ENCODE assay signal across 8 cellular contexts in genomic region chrX:49230500-49231232, GRCh38. TPM values are rescaled to one million over a fixed set of nuclear protein-coding genes. Genes with fewer than 3 reads are reported as not detected.
A peak's percentile ranks its signal among the peaks of the same experiment; 100 is the strongest.
DNase-seq lines count a peak whose midpoint lies in the region; ATAC-seq and TF ChIP-seq lines count a peak whose summit lies in the region.

No MANE protein-coding gene starts in this region.

- H3K36me3 Mint-ChIP-seq in activated CD4-positive, alpha-beta memory T cell treated with anti-CD3 and anti-CD28 coated beads, Interleukin-2, amount 10 ng/mL, durations not matched to agents 7 days and 5 days (ENCODE audit: low read depth), result no peaks in the 10 kb centered on the region
- H3K36me3 Mint-ChIP-seq in endothelial cell (ENCODE audit: low read depth, unreplicated experiment), result no peaks in the 10 kb centered on the region
- no peaks in the 10 kb centered on the region for H3K36me3 Mint-ChIP-seq in natural killer cell treated with Interleukin-12 subunit alpha and Interleukin-12 subunit beta and Interleukin-15 and Interleukin-18, amount 100 ng/mL, for 72 hours
- no peaks in the 10 kb centered on the region for H3K36me3 Mint-ChIP-seq in stimulated activated naive CD8-positive, alpha-beta T cell treated with anti-CD3 and anti-CD28 coated beads, Interleukin-15, Interleukin-2, amounts not matched to agents 100 ng/mL and 50 ng/mL, for 24 hours (ENCODE audit: low read depth)

- CTCF ChIA-PET in BJ (lab: Yijun Ruan, JAX), result no interaction called here
- CTCF ChIA-PET in activated CD4-positive, alpha-beta memory T cell treated with anti-CD3 and anti-CD28 coated beads, Interleukin-2, amount 10 ng/mL, durations not matched to agents 7 days and 5 days (lab: Charles Lee), result interaction anchor here (1.7 kb wide), 1 partner anchor 38 kb away, joined by 5 read pairs; no protein-coding TSS in a partner anchor

- H3K4me1 ChIP-seq in Loucy (ENCODE audit: insufficient read depth, low read length, poor library complexity, severe bottlenecking), result no peaks in the 10 kb centered on the region

- H4K20me1 ChIP-seq in Loucy (ENCODE audit: insufficient read depth, low read length, poor library complexity, severe bottlenecking), result no peaks in the 10 kb centered on the region

- TF ChIP-seq CTCF in BJ (IDR thresholded peaks at IDR 0.05; ENCODE audit: insufficient read depth, low read depth, low read length) (peak; percentile 20), Loucy (conservative IDR thresholded peaks at IDR 0.05; ENCODE audit: low read length) (peak; percentile 33), endothelial cell (IDR thresholded peaks at IDR 0.05; ENCODE audit: unreplicated experiment) (no peak)

- H3K27me3 ChIP-seq in BJ (ENCODE audit: control insufficient read depth, insufficient read depth, low read length) (no peaks in the 10 kb centered on the region), Loucy (ENCODE audit: insufficient read depth, low read length, poor library complexity, severe bottlenecking) (no peaks in the 10 kb centered on the region)

- H2AFZ ChIP-seq in Loucy (ENCODE audit: low read length), result peak overlapping the region; percentile 84

- peak overlapping the region; percentile 82 for H3K27ac Mint-ChIP-seq in activated CD4-positive, alpha-beta memory T cell treated with anti-CD3 and anti-CD28 coated beads, Interleukin-2, amount 10 ng/mL, durations not matched to agents 7 days and 5 days
- H3K27ac Mint-ChIP-seq in endothelial cell (ENCODE audit: unreplicated experiment), result no peak overlapping the region
- H3K27ac Mint-ChIP-seq in natural killer cell treated with Interleukin-12 subunit alpha and Interleukin-12 subunit beta and Interleukin-15 and Interleukin-18, amount 100 ng/mL, for 72 hours, result peak overlapping the region; percentile 64 to 87
- H3K27ac Mint-ChIP-seq in stimulated activated naive CD8-positive, alpha-beta T cell treated with anti-CD3 and anti-CD28 coated beads, Interleukin-15, Interleukin-2, amounts not matched to agents 100 ng/mL and 50 ng/mL, for 24 hours, result peak overlapping the region; percentile 85

- H3K9me3 ChIP-seq in Loucy (ENCODE audit: insufficient read depth, low read depth, low read length), result no peaks in the 10 kb centered on the region

- no peaks in the 10 kb centered on the region for H3K27me3 Mint-ChIP-seq in activated CD4-positive, alpha-beta memory T cell treated with anti-CD3 and anti-CD28 coated beads, Interleukin-2, amount 10 ng/mL, durations not matched to agents 7 days and 5 days
- peaks cover 5% of the 10 kb centered on the region for H3K27me3 Mint-ChIP-seq in endothelial cell (ENCODE audit: unreplicated experiment)
- H3K27me3 Mint-ChIP-seq in natural killer cell treated with Interleukin-12 subunit alpha and Interleukin-12 subunit beta and Interleukin-15 and Interleukin-18, amount 100 ng/mL, for 72 hours, result peaks cover 0 to 3% of the 10 kb centered on the region in 2 donors
- H3K27me3 Mint-ChIP-seq in stimulated activated naive CD8-positive, alpha-beta T cell treated with anti-CD3 and anti-CD28 coated beads, Interleukin-15, Interleukin-2, amounts not matched to agents 100 ng/mL and 50 ng/mL, for 24 hours, result no peaks in the 10 kb centered on the region

- H3K9ac ChIP-seq in Loucy (ENCODE audit: low read depth, low read length, poor library complexity, severe bottlenecking), result peak overlapping the region; percentile 65

- no peaks in the 10 kb centered on the region for H3F3A ChIP-seq in Loucy (ENCODE audit: low read depth)

- peak overlapping the region; percentile 72 for H3K4me3 Mint-ChIP-seq in activated CD4-positive, alpha-beta memory T cell treated with anti-CD3 and anti-CD28 coated beads, Interleukin-2, amount 10 ng/mL, durations not matched to agents 7 days and 5 days
- peak overlapping the region; percentile 67 for H3K4me3 Mint-ChIP-seq in endothelial cell (ENCODE audit: unreplicated experiment)
- H3K4me3 Mint-ChIP-seq in natural killer cell treated with Interleukin-12 subunit alpha and Interleukin-12 subunit beta and Interleukin-15 and Interleukin-18, amount 100 ng/mL, for 72 hours, result peak overlapping the region; percentile 67
- peak overlapping the region; percentile 77 for H3K4me3 Mint-ChIP-seq in stimulated activated naive CD8-positive, alpha-beta T cell treated with anti-CD3 and anti-CD28 coated beads, Interleukin-15, Interleukin-2, amounts not matched to agents 100 ng/mL and 50 ng/mL, for 24 hours

- no peaks in the 10 kb centered on the region for H3K36me3 ChIP-seq in BJ (ENCODE audit: control insufficient read depth, insufficient read depth, low read length)
- no peaks in the 10 kb centered on the region for H3K36me3 ChIP-seq in Loucy (ENCODE audit: insufficient read depth, low read length)

- H3K9me3 Mint-ChIP-seq in activated CD4-positive, alpha-beta memory T cell treated with anti-CD3 and anti-CD28 coated beads, Interleukin-2, amount 10 ng/mL, durations not matched to agents 7 days and 5 days, result no peaks in the 10 kb centered on the region
- no peaks in the 10 kb centered on the region for H3K9me3 Mint-ChIP-seq in endothelial cell (ENCODE audit: unreplicated experiment)
- no peaks in the 10 kb centered on the region for H3K9me3 Mint-ChIP-seq in natural killer cell treated with Interleukin-12 subunit alpha and Interleukin-12 subunit beta and Interleukin-15 and Interleukin-18, amount 100 ng/mL, for 72 hours
- H3K9me3 Mint-ChIP-seq in stimulated activated naive CD8-positive, alpha-beta T cell treated with anti-CD3 and anti-CD28 coated beads, Interleukin-15, Interleukin-2, amounts not matched to agents 100 ng/mL and 50 ng/mL, for 24 hours, result no peaks in the 10 kb centered on the region

- ATAC-seq in GM19438 (IDR thresholded peaks at IDR 0.05; ENCODE audit: low read depth, unreplicated experiment), result peak; percentile 58
- ATAC-seq in natural killer cell treated with Interleukin-12 subunit alpha and Interleukin-12 subunit beta and Interleukin-15 and Interleukin-18, amount 100 ng/mL, for 72 hours, result peak; percentile 81

- peaks cover 3% of the 10 kb centered on the region; the same call in 1 of the 2 replicates for H3K79me2 ChIP-seq in Loucy (ENCODE audit: insufficient read depth, low read length)

- H3K4me1 Mint-ChIP-seq in activated CD4-positive, alpha-beta memory T cell treated with anti-CD3 and anti-CD28 coated beads, Interleukin-2, amount 10 ng/mL, durations not matched to agents 7 days and 5 days, result peaks cover 31% of the 10 kb centered on the region
- H3K4me1 Mint-ChIP-seq in endothelial cell (ENCODE audit: unreplicated experiment), result peaks cover 6% of the 10 kb centered on the region
- peaks cover 7 to 10% of the 10 kb centered on the region in 2 donors for H3K4me1 Mint-ChIP-seq in natural killer cell treated with Interleukin-12 subunit alpha and Interleukin-12 subunit beta and Interleukin-15 and Interleukin-18, amount 100 ng/mL, for 72 hours (ENCODE audit: low read depth in 2 of 2)
- H3K4me1 Mint-ChIP-seq in stimulated activated naive CD8-positive, alpha-beta T cell treated with anti-CD3 and anti-CD28 coated beads, Interleukin-15, Interleukin-2, amounts not matched to agents 100 ng/mL and 50 ng/mL, for 24 hours (ENCODE audit: low read depth), result peaks cover 14% of the 10 kb centered on the region

- no peak overlapping the region for H3K4me3 ChIP-seq in BJ (ENCODE audit: low read depth, low read length)
- peak overlapping the region; percentile 73 for H3K4me3 ChIP-seq in Loucy (ENCODE audit: low read length, poor library complexity, severe bottlenecking)

- H3K9me2 ChIP-seq in Loucy (replicated peaks; ENCODE audit: low read depth, low read length), result no peaks in the 10 kb centered on the region

- POLR2A ChIA-PET in BJ (lab: Charles Lee), result no interaction called here
- POLR2A ChIA-PET in activated CD4-positive, alpha-beta memory T cell treated with anti-CD3 and anti-CD28 coated beads, Interleukin-2, amount 10 ng/mL, durations not matched to agents 7 days and 5 days (lab: Charles Lee), result interaction anchor here (0.9 kb wide), 1 partner anchor 38 kb away, joined by 3 read pairs; no protein-coding TSS in a partner anchor

- peak overlapping the region; percentile 68 for H3K4me2 ChIP-seq in Loucy (ENCODE audit: low read depth, low read length, poor library complexity, severe bottlenecking)

- DNase-seq in BJ (ENCODE audit: low read depth) (no peak), endothelial cell (ENCODE audit: low spot score) (peak; percentile 31), NCI-H1694 (lab: John Stamatoyannopoulos, UW) (no peak)
- peak; percentile 74 for DNase-seq in activated CD4-positive, alpha-beta memory T cell treated with anti-CD3 and anti-CD28 coated beads, Interleukin-2, amount 10 ng/mL, durations not matched to agents 7 days and 5 days
- no peak for DNase-seq in natural killer cell treated with Interleukin-12 subunit alpha and Interleukin-12 subunit beta and Interleukin-15 and Interleukin-18, amount 100 ng/mL, for 72 hours (ENCODE audit: low spot score)

RNA-seq across cellular contexts. Expression of gene CACNA1F, which starts 2.5 kb away (rescaled TPM):
- polyA plus RNA-seq in BJ (2011; rRNA removed), result 0.01 TPM in 1 of 2 replicates, not detected in the other
- not detected in 2 replicates for polyA minus RNA-seq in BJ (2011; rRNA and poly(A)+ RNA removed)
- total RNA-seq in activated CD4-positive, alpha-beta memory T cell treated with anti-CD3 and anti-CD28 coated beads, Interleukin-2, amount 10 ng/mL, durations not matched to agents 7 days and 5 days, result under 1 TPM; 0.50 to 0.93 TPM
- 0.59 TPM for total RNA-seq in endothelial cell (ENCODE audit: unreplicated experiment)
- under 1 TPM in 1 of 2 donors, not detected in 1; 0.14 TPM for total RNA-seq in natural killer cell treated with Interleukin-12 subunit alpha and Interleukin-12 subunit beta and Interleukin-15 and Interleukin-18, amount 100 ng/mL, for 72 hours

RNA-seq across cellular contexts. Expression of gene CCDC22, which starts 4.6 kb away (rescaled TPM):
- 9.3 and 13.8 TPM in 2 replicates for polyA plus RNA-seq in BJ (2011; rRNA removed)
- polyA minus RNA-seq in BJ (2011; rRNA and poly(A)+ RNA removed), result 8.2 and 19.1 TPM in 2 replicates
- 10 to 100 TPM; 23.4 to 24.6 TPM for total RNA-seq in activated CD4-positive, alpha-beta memory T cell treated with anti-CD3 and anti-CD28 coated beads, Interleukin-2, amount 10 ng/mL, durations not matched to agents 7 days and 5 days
- 24.2 TPM for total RNA-seq in endothelial cell (ENCODE audit: unreplicated experiment)
- 10 to 100 TPM; 25.6 to 25.7 TPM for total RNA-seq in natural killer cell treated with Interleukin-12 subunit alpha and Interleukin-12 subunit beta and Interleukin-15 and Interleukin-18, amount 100 ng/mL, for 72 hours

RNA-seq across cellular contexts. Expression of gene SYP, which starts 30.7 kb away (rescaled TPM):
- 0.07 and 0.10 TPM in 2 replicates for polyA plus RNA-seq in BJ (2011; rRNA removed)
- not detected in 2 replicates for polyA minus RNA-seq in BJ (2011; rRNA and poly(A)+ RNA removed)
- total RNA-seq in activated CD4-positive, alpha-beta memory T cell treated with anti-CD3 and anti-CD28 coated beads, Interleukin-2, amount 10 ng/mL, durations not matched to agents 7 days and 5 days, result 1 to 10 TPM; 1.1 to 1.2 TPM
- 1.8 TPM for total RNA-seq in endothelial cell (ENCODE audit: unreplicated experiment)
- 1 to 10 TPM in 1 of 2 donors, under 1 TPM in 1; 0.84 to 1.7 TPM for total RNA-seq in natural killer cell treated with Interleukin-12 subunit alpha and Interleukin-12 subunit beta and Interleukin-15 and Interleukin-18, amount 100 ng/mL, for 72 hours

RNA-seq across cellular contexts. Expression of gene FOXP3, which starts 33.8 kb away (rescaled TPM):
- polyA plus RNA-seq in BJ (2011; rRNA removed), result 0.12 and 0.18 TPM in 2 replicates
- not detected in 2 replicates for polyA minus RNA-seq in BJ (2011; rRNA and poly(A)+ RNA removed)
- total RNA-seq in activated CD4-positive, alpha-beta memory T cell treated with anti-CD3 and anti-CD28 coated beads, Interleukin-2, amount 10 ng/mL, durations not matched to agents 7 days and 5 days, result 10 to 100 TPM; 18.4 to 19.1 TPM
- 0.26 TPM for total RNA-seq in endothelial cell (ENCODE audit: unreplicated experiment)
- under 1 TPM; 0.55 to 0.78 TPM for total RNA-seq in natural killer cell treated with Interleukin-12 subunit alpha and Interleukin-12 subunit beta and Interleukin-15 and Interleukin-18, amount 100 ng/mL, for 72 hours

RNA-seq across cellular contexts. Expression of gene PPP1R3F, which starts 38.9 kb away (rescaled TPM):
- polyA plus RNA-seq in BJ (2011; rRNA removed), result 2.5 and 3.5 TPM in 2 replicates
- 0.51 and 2.6 TPM in 2 replicates for polyA minus RNA-seq in BJ (2011; rRNA and poly(A)+ RNA removed)
- total RNA-seq in activated CD4-positive, alpha-beta memory T cell treated with anti-CD3 and anti-CD28 coated beads, Interleukin-2, amount 10 ng/mL, durations not matched to agents 7 days and 5 days, result 1 to 10 TPM; 9.3 to 9.9 TPM
- 6.0 TPM for total RNA-seq in endothelial cell (ENCODE audit: unreplicated experiment)
- 1 to 10 TPM; 3.4 to 3.8 TPM for total RNA-seq in natural killer cell treated with Interleukin-12 subunit alpha and Interleukin-12 subunit beta and Interleukin-15 and Interleukin-18, amount 100 ng/mL, for 72 hours

Comparison
In these comparisons a context has a peak if more than half of its experiments do, and no peak if none do; other contexts are left out.
1. DNase-seq: peak in activated CD4-positive, alpha-beta memory T cell treated with anti-CD3 and anti-CD28 coated beads, Interleukin-2, amount 10 ng/mL, durations not matched to agents 7 days and 5 days (single experiment) and endothelial cell (single experiment); none in BJ (single experiment), natural killer cell treated with Interleukin-12 subunit alpha and Interleukin-12 subunit beta and Interleukin-15 and Interleukin-18, amount 100 ng/mL, for 72 hours (single experiment) and NCI-H1694 (single experiment).
2. Peak in every context shown above with its lines, with median percentiles within 50 percentile points of each other: H3K4me3 Mint-ChIP-seq.